ENCODE assay signal across 8 cellular contexts in genomic region chr2:25339791-25340339, GRCh38. TPM values are rescaled to one million over a fixed set of nuclear protein-coding genes. Genes with fewer than 3 reads are reported as not detected.
DNase-seq lines count a peak whose midpoint lies in the region; ATAC-seq and TF ChIP-seq lines count a peak whose summit lies in the region.

No MANE protein-coding gene starts in this region.

- no peak for TF ChIP-seq CTCF in colonic mucosa (IDR thresholded peaks at IDR 0.05)
- no peak for TF ChIP-seq CTCF in mucosa of descending colon (IDR thresholded peaks at IDR 0.05)

- peak; percentile 52 for DNase-seq in DMS79 treated with DMSO at 0.1 percent for 48 hours (lab: John Stamatoyannopoulos, UW)
- peak; percentile 52 for DNase-seq in NCI-H2196 treated with DMSO at 0.1 percent for 48 hours (lab: John Stamatoyannopoulos, UW; ENCODE audit: unreplicated experiment)
- DNase-seq in colonic mucosa = peak; percentile 68
- DNase-seq in mucosa of descending colon = peak; percentile 65 to 77 (median 76)

- peak overlapping the region; percentile 66 to 69 for H3K9ac ChIP-seq in colonic mucosa (ENCODE audit: low read depth in 2 of 2, low read length in 2 of 2)

- no peaks in the 10 kb centered on the region for H3K27me3 ChIP-seq in colonic mucosa

- peak overlapping the region; percentile 34 for H3K27ac ChIP-seq in colonic mucosa

- H3K9me3 ChIP-seq in colonic mucosa (no peaks in the 10 kb centered on the region), mucosa of descending colon (no peaks in the 10 kb centered on the region)

- H3K4me1 ChIP-seq in colonic mucosa (peaks cover 8% of the 10 kb centered on the region), mucosa of descending colon (ENCODE audit: low read depth) (peaks cover 10% of the 10 kb centered on the region)

- peak overlapping the region; percentile 67 for H3K4me3 ChIP-seq in colonic mucosa
- peak overlapping the region; percentile 59 for H3K4me3 ChIP-seq in mucosa of descending colon

- ATAC-seq in mucosa of descending colon = peak; percentile 68
- no peak for ATAC-seq in HG03342 (IDR thresholded peaks at IDR 0.05; ENCODE audit: unreplicated experiment)
- ATAC-seq in HG03469 (IDR thresholded peaks at IDR 0.05; ENCODE audit: unreplicated experiment) = no peak
- no peak for ATAC-seq in HG03457 (IDR thresholded peaks at IDR 0.05; ENCODE audit: unreplicated experiment)
- ATAC-seq in HG02763 (IDR thresholded peaks at IDR 0.05; ENCODE audit: unreplicated experiment) = no peak

- intact Hi-C loops in colonic mucosa (cut with DNase I) (no loop called here), mucosa of descending colon (cut with DNase I, micrococcal nuclease) (no loop called here)

- no peaks in the 10 kb centered on the region for H3K36me3 ChIP-seq in colonic mucosa
- no peaks in the 10 kb centered on the region for H3K36me3 ChIP-seq in mucosa of descending colon (ENCODE audit: low read depth)

RNA-seq across cellular contexts. Expression of gene DNMT3A, which starts 1.9 kb away (rescaled TPM):
- 10 to 100 TPM; 30.8 to 44.5 TPM for total RNA-seq in colonic mucosa
- 10 to 100 TPM; 31.2 to 50.8 (median 33.0) TPM for total RNA-seq in mucosa of descending colon
